Comparison of ENCODE assay signal across 8 cellular contexts in the genomic region with DNA sequence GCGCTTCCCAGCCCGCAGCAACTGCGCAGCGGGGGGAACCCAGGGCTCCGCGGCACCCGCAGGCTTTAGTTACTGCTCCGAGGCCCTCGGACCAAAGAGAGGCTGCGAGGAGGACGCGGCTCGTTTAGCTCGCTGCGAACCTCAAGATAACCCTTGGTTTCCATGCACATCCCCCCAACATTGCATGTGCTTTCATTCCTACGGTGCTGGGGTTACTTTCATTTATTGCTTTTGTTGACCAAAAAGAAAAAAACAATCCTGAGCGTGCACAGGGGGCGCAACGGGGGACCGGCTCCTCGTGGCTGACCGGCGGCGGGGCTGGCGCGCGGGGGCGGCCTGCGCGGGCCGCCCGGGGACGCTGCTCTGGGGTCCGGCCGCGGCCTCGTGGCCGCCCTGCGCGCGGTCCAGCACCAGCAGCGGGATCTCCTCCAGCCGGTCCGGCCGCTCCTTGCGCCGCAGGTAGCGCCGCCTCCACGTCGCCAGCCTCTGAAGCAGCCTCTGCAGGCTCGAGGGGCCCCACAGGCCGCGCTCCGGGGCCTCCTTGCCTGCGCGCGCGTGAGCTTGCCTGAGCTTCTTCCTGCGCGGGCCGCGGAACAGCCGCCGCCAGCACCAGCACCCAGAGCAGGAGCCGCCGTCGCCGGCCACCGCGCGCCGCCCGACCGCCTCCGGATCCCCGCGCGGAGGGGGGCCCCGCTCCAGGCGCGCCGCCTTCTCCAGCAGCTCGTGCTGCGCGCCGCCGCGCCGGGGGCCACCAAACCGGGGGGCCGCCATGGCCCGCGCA.
DNase-seq lines count a peak whose midpoint lies in the region; ATAC-seq and TF ChIP-seq lines count a peak whose summit lies in the region.

No MANE protein-coding gene starts in this region.

- POLR2A ChIA-PET in naive thymus-derived CD4-positive, alpha-beta T cell (lab: Charles Lee), result interaction anchor here (0.7 kb wide), 1 partner anchor 23 kb away, joined by 3 read pairs; no protein-coding TSS in a partner anchor

- ATAC-seq in activated T-cell treated with anti-CD3 and anti-CD28 coated beads, Interleukin-2, amount 50 U/mL, for 4 hours, result peak; percentile 72 to 74
- ATAC-seq in naive thymus-derived CD4-positive, alpha-beta T cell, result peak; percentile 55
- ATAC-seq in upper lobe of right lung, result peak; percentile 70

- no peaks in the 10 kb centered on the region for H3K4me1 ChIP-seq in naive thymus-derived CD4-positive, alpha-beta T cell (ENCODE audit: control insufficient read depth in 2 of 2, insufficient read depth in 2 of 2, low read length in 2 of 2)
- peaks cover 10% of the 10 kb centered on the region for H3K4me1 ChIP-seq in upper lobe of right lung

- no peaks in the 10 kb centered on the region for H3K9me3 ChIP-seq in naive thymus-derived CD4-positive, alpha-beta T cell (ENCODE audit: control insufficient read depth in 2 of 3, low read length in 3 of 3)
- H3K9me3 ChIP-seq in upper lobe of right lung, result no peaks in the 10 kb centered on the region

- no peak overlapping the region for H3K27ac ChIP-seq in naive thymus-derived CD4-positive, alpha-beta T cell (ENCODE audit: low read depth, low read length)
- H3K27ac ChIP-seq in upper lobe of right lung, result no peak overlapping the region

- no peaks in the 10 kb centered on the region for H3K27me3 ChIP-seq in naive thymus-derived CD4-positive, alpha-beta T cell (ENCODE audit: control insufficient read depth in 2 of 2, insufficient read depth in 2 of 2, low read length in 2 of 2)
- H3K27me3 ChIP-seq in upper lobe of right lung, result no peaks in the 10 kb centered on the region

- intact Hi-C loops in naive thymus-derived CD4-positive, alpha-beta T cell (cut with micrococcal nuclease), result loop anchor here in 1 of 2 donors (1.0 kb wide), 1 partner anchor 77 kb away; a partner anchor contains a TSS
- intact Hi-C loops in upper lobe of right lung (cut with DNase I), result no loop called here

- H3K4me3 Mint-ChIP-seq in activated T-cell treated with anti-CD3 and anti-CD28 coated beads, Interleukin-2, amount 50 U/mL, for 4 hours, result peak overlapping the region; percentile 86
- H3K4me3 Mint-ChIP-seq in naive thymus-derived CD4-positive, alpha-beta T cell, result peak overlapping the region; percentile 87 to 95 (median 92)

- H3K36me3 Mint-ChIP-seq in activated T-cell treated with anti-CD3 and anti-CD28 coated beads, Interleukin-2, amount 50 U/mL, for 4 hours (ENCODE audit: insufficient read depth), result no peaks in the 10 kb centered on the region
- H3K36me3 Mint-ChIP-seq in naive thymus-derived CD4-positive, alpha-beta T cell, result peaks cover 0 to 3% (median 0%) of the 10 kb centered on the region in 5 donors

- DNase-seq in ELR (ENCODE audit: low read depth) (peak; percentile 57), LHCN-M2 (ENCODE audit: low read depth) (peak; percentile 36), fibroblast of villous mesenchyme (ENCODE audit: low read depth) (peak; percentile 56), upper lobe of right lung (peak; percentile 78), NCI-H1694 treated with DMSO at 0.1 percent for 48 hours (lab: John Stamatoyannopoulos, UW) (no peak), NCI-H2196 (lab: John Stamatoyannopoulos, UW; ENCODE audit: unreplicated experiment) (no peak)
- DNase-seq in activated T-cell treated with anti-CD3 and anti-CD28 coated beads, Interleukin-2, amount 50 U/mL, for 4 hours, result no peak
- peak in 7 of 9 donors; percentile 18 to 48 (median 28) for DNase-seq in naive thymus-derived CD4-positive, alpha-beta T cell

- H3K36me3 ChIP-seq in naive thymus-derived CD4-positive, alpha-beta T cell (ENCODE audit: control insufficient read depth in 2 of 3, insufficient read depth in 3 of 3, low read length in 3 of 3), result no peaks in the 10 kb centered on the region
- H3K36me3 ChIP-seq in upper lobe of right lung, result no peaks in the 10 kb centered on the region

- H3K4me3 ChIP-seq in fibroblast of villous mesenchyme (ENCODE audit: low read depth, low read length) (peak overlapping the region; percentile 60), upper lobe of right lung (peak overlapping the region; percentile 59)
- H3K4me3 ChIP-seq in naive thymus-derived CD4-positive, alpha-beta T cell (ENCODE audit: low read length), result peak overlapping the region; percentile 59

- no peaks in the 10 kb centered on the region for H3K9me3 Mint-ChIP-seq in activated T-cell treated with anti-CD3 and anti-CD28 coated beads, Interleukin-2, amount 50 U/mL, for 4 hours
- H3K9me3 Mint-ChIP-seq in naive thymus-derived CD4-positive, alpha-beta T cell, result peaks cover 0 to 1% (median 0%) of the 10 kb centered on the region in 11 donors

- CTCF ChIA-PET in naive thymus-derived CD4-positive, alpha-beta T cell (lab: Charles Lee), result no interaction called here

- peak overlapping the region in 6 of 9 donors; percentile 36 to 84 (median 65) for H3K27ac Mint-ChIP-seq in naive thymus-derived CD4-positive, alpha-beta T cell

- peaks cover 10% of the 10 kb centered on the region for H3K4me1 Mint-ChIP-seq in activated T-cell treated with anti-CD3 and anti-CD28 coated beads, Interleukin-2, amount 50 U/mL, for 4 hours (ENCODE audit: low read depth)
- H3K4me1 Mint-ChIP-seq in naive thymus-derived CD4-positive, alpha-beta T cell, result peaks cover 0 to 18% (median 11%) of the 10 kb centered on the region in 7 donors

- no peak for TF ChIP-seq CTCF in fibroblast of villous mesenchyme (IDR thresholded peaks at IDR 0.05; ENCODE audit: insufficient read depth, low read depth, low read length)
- no peak for TF ChIP-seq CTCF in upper lobe of right lung (IDR thresholded peaks at IDR 0.05)

- peaks cover 12% of the 10 kb centered on the region for H3K27me3 Mint-ChIP-seq in activated T-cell treated with anti-CD3 and anti-CD28 coated beads, Interleukin-2, amount 50 U/mL, for 4 hours (ENCODE audit: low read depth)
- H3K27me3 Mint-ChIP-seq in naive thymus-derived CD4-positive, alpha-beta T cell, result peaks cover 0 to 45% (median 5%) of the 10 kb centered on the region in 5 donors

Comparison
In these comparisons a context has a peak if more than half of its experiments do, and no peak if none do; other contexts are left out.
1. DNase-seq: peak in ELR (single experiment), LHCN-M2 (single experiment), fibroblast of villous mesenchyme (single experiment), naive thymus-derived CD4-positive, alpha-beta T cell (7 of 9) and upper lobe of right lung (single experiment); none in activated T-cell treated with anti-CD3 and anti-CD28 coated beads, Interleukin-2, amount 50 U/mL, for 4 hours (single experiment), NCI-H1694 treated with DMSO at 0.1 percent for 48 hours (single experiment) and NCI-H2196 (single experiment).
2. Peak in every context shown above with its lines, with median percentiles within 50 percentile points of each other: ATAC-seq and H3K4me3 ChIP-seq.